Comparison of ENCODE assay signal across 7 cellular contexts in the genomic region with DNA sequence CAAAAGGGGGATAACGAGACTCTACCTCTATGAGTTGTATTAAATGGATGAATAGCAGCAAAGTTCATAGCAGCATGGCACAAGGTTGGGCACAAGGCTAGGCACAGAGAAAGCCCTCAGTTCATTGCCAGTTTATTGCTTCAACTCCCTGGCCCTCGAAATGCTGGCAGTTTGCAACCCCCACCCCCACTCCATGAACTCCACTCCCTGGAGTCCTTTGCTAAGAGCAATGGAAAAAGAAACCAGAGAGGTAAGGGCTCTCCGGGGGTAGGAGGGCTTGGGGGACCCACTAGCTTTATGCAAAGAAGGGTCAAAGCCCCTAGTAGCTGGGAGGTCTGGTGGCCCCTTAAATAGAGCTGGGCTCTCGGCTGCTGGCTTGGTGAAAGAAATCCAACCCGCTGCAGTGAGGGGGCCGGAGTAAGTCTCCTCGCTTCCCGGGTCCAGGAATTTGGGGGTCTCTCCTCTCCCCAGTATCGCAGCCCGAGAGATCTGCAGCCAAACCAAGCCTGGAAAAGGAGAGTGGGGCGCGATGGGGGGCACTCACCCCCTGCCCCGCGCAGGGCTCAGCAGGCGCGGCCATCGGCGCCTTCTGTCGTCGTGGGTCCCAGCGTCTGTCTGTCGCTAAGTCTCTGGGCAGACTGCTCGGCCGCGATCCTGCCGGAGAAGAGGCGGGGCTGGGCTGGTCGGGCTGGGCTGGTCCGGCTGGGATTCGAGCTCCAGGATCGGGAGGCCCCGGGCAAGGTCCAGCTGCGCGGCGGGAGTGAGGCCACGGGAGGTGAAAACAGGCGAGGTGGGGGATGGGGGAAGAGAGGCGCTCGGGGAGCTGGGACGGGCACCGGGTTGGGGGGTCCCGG. TPM values are rescaled to one million over a fixed set of nuclear protein-coding genes. Genes with fewer than 3 reads are reported as not detected.
DNase-seq lines count a peak whose midpoint lies in the region; ATAC-seq and TF ChIP-seq lines count a peak whose summit lies in the region.
"Not testable (repeated sequence)": the region's sequence is repeated elsewhere in the genome, so short reads cannot be mapped to it uniquely, and the experiment has no call there.

No MANE protein-coding gene starts in this region.

- not testable (repeated sequence) for H3K27me3 Mint-ChIP-seq in activated CD4-positive, alpha-beta T cell treated with anti-CD3 and anti-CD28 coated beads for 36 hours

- CTCF ChIA-PET in activated CD4-positive, alpha-beta T cell treated with anti-CD3 and anti-CD28 coated beads for 36 hours (lab: Charles Lee), result not testable (repeated sequence)

- H3K9me3 Mint-ChIP-seq in activated CD4-positive, alpha-beta T cell treated with anti-CD3 and anti-CD28 coated beads for 36 hours (ENCODE audit: low read depth), result not testable (repeated sequence)

- not testable (repeated sequence) for TF ChIP-seq CTCF in body of pancreas (IDR thresholded peaks at IDR 0.05); fibroblast of the aortic adventitia (IDR thresholded peaks at IDR 0.05; ENCODE audit: insufficient read depth, low read length); right lobe of liver (IDR thresholded peaks at IDR 0.05)

- DNase-seq in HK-2 (ENCODE audit: unreplicated experiment) (peak; percentile 1), body of pancreas (peak in 2 of 4 donors; percentile 50 to 51), right cardiac atrium (peak in 1 of 3 donors; percentile 47), right lobe of liver (peak in 1 of 3 donors; percentile 73)
- DNase-seq in activated CD4-positive, alpha-beta T cell treated with anti-CD3 and anti-CD28 coated beads for 36 hours; fibroblast of the aortic adventitia (ENCODE audit: low read depth); sciatic nerve (ENCODE audit: low spot score): not testable (repeated sequence)

- TF ChIP-seq POLR2A in body of pancreas (IDR thresholded peaks at IDR 0.05); right lobe of liver (IDR thresholded peaks at IDR 0.05): not testable (repeated sequence)

- H3K27me3 ChIP-seq in body of pancreas; right cardiac atrium (ENCODE audit: control insufficient read depth, insufficient read depth); right lobe of liver: not testable (repeated sequence)

- not testable (repeated sequence) for H3K27ac Mint-ChIP-seq in activated CD4-positive, alpha-beta T cell treated with anti-CD3 and anti-CD28 coated beads for 36 hours

- not testable (repeated sequence) for H3K9me3 ChIP-seq in body of pancreas; right cardiac atrium (ENCODE audit: control insufficient read depth, low read length); right lobe of liver

- not testable (repeated sequence) for H3K4me1 Mint-ChIP-seq in activated CD4-positive, alpha-beta T cell treated with anti-CD3 and anti-CD28 coated beads for 36 hours

- peak; percentile 63 for ATAC-seq in activated CD4-positive, alpha-beta T cell treated with anti-CD3 and anti-CD28 coated beads for 36 hours
- ATAC-seq in body of pancreas, result peak; percentile 92
- ATAC-seq in right cardiac atrium, result peak; percentile 87 to 90
- peak; percentile 86 to 92 (median 88) for ATAC-seq in right lobe of liver
- ATAC-seq in sciatic nerve, result peak; percentile 71

- not testable (repeated sequence) for H3K36me3 ChIP-seq in body of pancreas (replicated peaks in 1 of 2; ENCODE audit: insufficient read depth in 1 of 2, low read depth in 2 of 2); right lobe of liver

- POLR2A ChIA-PET in activated CD4-positive, alpha-beta T cell treated with anti-CD3 and anti-CD28 coated beads for 36 hours (lab: Charles Lee), result not testable (repeated sequence)

- not testable (repeated sequence) for H3K27ac ChIP-seq in body of pancreas; right cardiac atrium (ENCODE audit: low read length)
- peak overlapping the region in 1 of 3 donors; percentile 56 for H3K27ac ChIP-seq in right lobe of liver

- WGBS in body of pancreas, 2 donors, result 0% methylated on average over 4 of the region's 42 CpGs; no CpG with 5 or more reads in 1 of the 2 donors
- WGBS in right cardiac atrium, result 13% methylated on average over 7 of the region's 42 CpGs
- 7% methylated on average over 6 of the region's 42 CpGs for WGBS in right lobe of liver (ENCODE audit: insufficient coverage, low coverage, low lambda C conversion rate, missing lambda C conversion rate)

- H3K36me3 Mint-ChIP-seq in activated CD4-positive, alpha-beta T cell treated with anti-CD3 and anti-CD28 coated beads for 36 hours (ENCODE audit: low read depth), result not testable (repeated sequence)

- H3K4me3 Mint-ChIP-seq in activated CD4-positive, alpha-beta T cell treated with anti-CD3 and anti-CD28 coated beads for 36 hours, result not testable (repeated sequence)

- H3K4me3 ChIP-seq in body of pancreas; right cardiac atrium (ENCODE audit: low read length): not testable (repeated sequence)
- peak overlapping the region; percentile 13 for H3K4me3 ChIP-seq in fibroblast of the aortic adventitia (ENCODE audit: low read depth, low read length)
- H3K4me3 ChIP-seq in right lobe of liver, result peak overlapping the region in 2 of 3 donors; percentile 35

- H3K4me1 ChIP-seq in body of pancreas; right cardiac atrium (ENCODE audit: control insufficient read depth, insufficient read depth, low read length); right lobe of liver: not testable (repeated sequence)

- intact Hi-C loops in activated CD4-positive, alpha-beta T cell treated with anti-CD3 and anti-CD28 coated beads for 36 hours (cut with DNase I, micrococcal nuclease); body of pancreas (cut with DNase I); right cardiac atrium (cut with DNase I); right lobe of liver (cut with DNase I); sciatic nerve (cut with DNase I): not testable (repeated sequence)

RNA-seq across cellular contexts. Expression of gene NOMO1, which starts 9.2 kb away (rescaled TPM):
- total RNA-seq in activated CD4-positive, alpha-beta T cell treated with anti-CD3 and anti-CD28 coated beads for 36 hours, result 10 to 100 TPM; 38.4 to 55.7 TPM
- 100 to 1,000 TPM in 1 of 2 donors, 10 to 100 TPM in 1; 49.4 to 102 TPM for total RNA-seq in body of pancreas
- 40.7 and 97.7 TPM in 2 replicates for total RNA-seq in fibroblast of the aortic adventitia (ENCODE audit: low replicate concordance)
- 100 to 1,000 TPM; 165 to 419 (median 232) TPM for total RNA-seq in right cardiac atrium
- polyA plus RNA-seq in right cardiac atrium, result 97.8 TPM
- total RNA-seq in right lobe of liver, result 10 to 100 TPM; 34.7 to 55.1 (median 44.9) TPM
- 52.2 TPM for total RNA-seq in sciatic nerve
